Comparison of ENCODE assay signal across 9 cellular contexts in the genomic region with DNA sequence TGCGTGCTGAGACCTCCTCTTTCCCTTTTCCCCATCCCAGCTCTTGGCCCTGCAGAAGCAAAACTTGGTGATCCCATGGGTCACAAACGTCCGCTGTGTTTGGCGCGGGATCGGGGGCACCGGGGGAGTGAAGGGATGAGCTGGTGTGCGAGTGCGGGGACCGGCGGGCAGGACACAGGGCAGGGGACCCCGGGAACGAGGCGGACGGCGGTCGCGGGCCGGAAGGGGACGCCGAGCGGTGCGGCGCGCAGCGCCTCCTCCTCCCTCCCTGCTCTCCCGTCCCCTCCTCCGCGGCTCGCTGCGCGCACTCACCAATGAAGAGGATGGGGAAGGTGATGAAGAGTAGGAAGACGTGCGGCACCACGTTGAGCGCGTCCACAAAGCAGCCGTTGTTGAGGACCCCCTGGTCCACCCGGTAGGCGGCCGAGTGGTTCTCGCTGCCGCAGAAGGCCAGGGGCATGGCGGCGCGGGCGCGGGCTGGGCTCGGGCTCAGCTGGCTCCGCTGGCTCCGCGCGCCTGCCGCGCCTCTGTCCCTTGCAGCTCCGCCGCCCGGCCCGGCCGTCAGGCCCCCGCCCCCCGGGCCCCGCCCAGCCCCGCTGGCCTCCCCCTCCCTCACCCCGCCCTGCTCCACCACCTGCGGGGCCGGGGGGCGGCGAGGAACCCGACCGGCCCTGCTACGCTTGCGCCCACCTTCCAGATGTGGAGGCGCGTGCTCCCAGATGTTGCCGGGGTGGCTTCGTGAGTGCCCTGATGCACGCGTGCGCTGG. TPM values are rescaled to one million over a fixed set of nuclear protein-coding genes. Genes with fewer than 3 reads are reported as not detected.
DNase-seq lines count a peak whose midpoint lies in the region; ATAC-seq and TF ChIP-seq lines count a peak whose summit lies in the region.
"Had no signal": no experiment of that assay in that cellular context is flagged by ENCODE, and none has a peak within 500 bp of the region (broad histone marks: within the 10 kb centered on the region; RNA-seq: fewer than 3 reads in every experiment).

ABCC8 (minus strand) TSS at position 529 of the 767 bp plus-strand sequence; CDS start at position 460, 69 bp downstream.

- POLR2A ChIA-PET in GM10248 (lab: Yijun Ruan, JAX), result no interaction called here

- H3K9me3 Mint-ChIP-seq in endothelial cell (ENCODE audit: unreplicated experiment) (no peaks in the 10 kb centered on the region), progenitor cell of endocrine pancreas (ENCODE audit: low read depth) (no peaks in the 10 kb centered on the region)

- H3K36me3 Mint-ChIP-seq in endothelial cell (ENCODE audit: low read depth, unreplicated experiment) (no peaks in the 10 kb centered on the region), progenitor cell of endocrine pancreas (ENCODE audit: insufficient read depth) (no peaks in the 10 kb centered on the region)

- CTCF ChIA-PET in GM10248 (lab: Yijun Ruan, JAX), result interaction anchor here (0.9 to 1.1 kb wide), 2 partner anchors 30 to 93 kb away, joined by 3 to 4 read pairs; no protein-coding TSS in a partner anchor

- peaks cover 29% of the 10 kb centered on the region for H3K27me3 Mint-ChIP-seq in endothelial cell (ENCODE audit: unreplicated experiment)
- H3K27me3 Mint-ChIP-seq in progenitor cell of endocrine pancreas, result peaks cover 86% of the 10 kb centered on the region

- TF ChIP-seq CTCF in endothelial cell (IDR thresholded peaks at IDR 0.05; ENCODE audit: unreplicated experiment) (no peak), progenitor cell of endocrine pancreas (IDR thresholded peaks at IDR 0.05; ENCODE audit: unreplicated experiment) (no peak), GM10248 (IDR thresholded peaks at IDR 0.05; ENCODE audit: control extremely low read depth, extremely low read depth, low read depth, missing control alignments) (no peak)

- ATAC-seq in GM18868 (IDR thresholded peaks at IDR 0.05; ENCODE audit: unreplicated experiment), result no peak

- H3K27ac Mint-ChIP-seq in endothelial cell (ENCODE audit: unreplicated experiment) (no peak within 1 kb of the TSS), progenitor cell of endocrine pancreas (no peak within 1 kb of the TSS)

- H3K4me3 Mint-ChIP-seq in endothelial cell (ENCODE audit: unreplicated experiment) (peak within 1 kb of the TSS; percentile 83), progenitor cell of endocrine pancreas (ENCODE audit: low read depth) (peak within 1 kb of the TSS; percentile 72)

- H3K4me1 Mint-ChIP-seq in endothelial cell (ENCODE audit: unreplicated experiment) (peaks cover 9% of the 10 kb centered on the region), progenitor cell of endocrine pancreas (ENCODE audit: low read depth) (no peaks in the 10 kb centered on the region)

- peak; percentile 36 for DNase-seq in ELF-1 (ENCODE audit: low read depth, low spot score)
- DNase-seq in NCI-H2196 treated with DMSO at 0.1 percent for 48 hours (lab: John Stamatoyannopoulos, UW; ENCODE audit: unreplicated experiment), result peak; percentile 28
- DNase-seq in endothelial cell (ENCODE audit: low spot score), result peak; percentile 28
- peak; percentile 19 for DNase-seq in progenitor cell of endocrine pancreas (ENCODE audit: low spot score, unreplicated experiment)
- no peak for DNase-seq in GM10248 (ENCODE audit: extremely low spot score)
- no peak for DNase-seq in amniotic stem cell (lab: John Stamatoyannopoulos, UW)
- DNase-seq in T1000 (lab: John Stamatoyannopoulos, UW), result no peak
- DNase-seq: stimulated activated CD4-positive, alpha-beta T cell treated with anti-CD3 and anti-CD28 coated beads, Interleukin-12 subunit alpha, Interleukin-12 subunit beta, amount 100 ng/mL, for 4 hours had no signal

RNA-seq across cellular contexts. Expression of gene ABCC8, which starts in this region (rescaled TPM):
- not detected for total RNA-seq in endothelial cell (ENCODE audit: unreplicated experiment)
- 19.2 and 23.9 TPM in 2 replicates for total RNA-seq in progenitor cell of endocrine pancreas

Comparison
In these comparisons a context has a peak if more than half of its experiments do, and no peak if none do; other contexts are left out.
1. RNA of gene ABCC8 (total RNA-seq): 19.2 to 23.9 TPM in progenitor cell of endocrine pancreas; not detected in endothelial cell (single experiment); every median in the first group is over 10 times any median in the second.
2. Peak in DNase-seq in endothelial cell; RNA of the gene not detected or under 1 TPM.
3. DNase-seq: peak in ELF-1 (single experiment), NCI-H2196 treated with DMSO at 0.1 percent for 48 hours (single experiment) and progenitor cell of endocrine pancreas (single experiment); none in GM10248 (single experiment), amniotic stem cell (single experiment) and T1000 (single experiment).